Comparison of ENCODE assay signal across 28 cellular contexts in the genomic region with DNA sequence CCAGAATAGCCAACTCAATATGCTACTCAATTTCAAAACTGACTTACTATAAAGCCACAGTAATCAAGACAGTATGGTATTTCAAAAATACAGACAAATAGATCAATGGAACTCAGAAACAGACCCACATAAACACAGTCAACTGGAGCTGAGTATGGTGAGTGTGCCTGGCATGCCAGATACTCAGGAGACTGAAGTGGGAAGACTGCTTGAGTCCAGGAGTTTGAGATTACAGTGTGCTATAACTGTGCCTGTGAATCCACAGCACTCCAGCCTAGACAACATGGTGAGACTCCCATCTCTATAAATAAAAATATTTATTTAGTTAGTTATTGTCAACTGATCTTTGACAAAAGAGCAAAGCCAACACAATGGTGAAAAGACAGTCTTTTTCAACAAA.
"Had no signal": no experiment of that assay in that cellular context is flagged by ENCODE, and none has a peak within 500 bp of the region (broad histone marks: within the 10 kb centered on the region; RNA-seq: fewer than 3 reads in every experiment).

No MANE protein-coding gene starts in this region.

- ATAC-seq: natural killer cell; psoas muscle; right lobe of liver; stimulated activated naive B cell treated with anti-CD40 and anti-IgM and Interleukin-4, amounts not matched to agents 10 μg/mL and 1 μg/mL and 100 μg/mL, for 72 hours; stimulated activated naive CD8-positive, alpha-beta T cell treated with anti-CD3 and anti-CD28 coated beads, Interleukin-15, Interleukin-2, amounts not matched to agents 100 U/mL and 50 U/mL, for 24 hours had no signal

- H3K36me3 ChIP-seq: lower lobe of right lung, neural progenitor cell, right lobe of liver, thyroid gland, transverse colon, vagina had no signal

- H3K9me3 ChIP-seq: lower lobe of right lung, neutrophil, psoas muscle, right lobe of liver, stomach, testis, thyroid gland, transverse colon, upper lobe of left lung, vagina had no signal

- H3K4me2 ChIP-seq: neural progenitor cell had no signal

- H3K4me1 ChIP-seq: neural progenitor cell, parathyroid adenoma, psoas muscle, right lobe of liver, testis, thyroid gland, vagina had no signal

- H2AFZ ChIP-seq: neural progenitor cell, parathyroid adenoma had no signal

- FAIRE-seq: kidney had no signal

- H3K9ac ChIP-seq: neural progenitor cell, parathyroid adenoma had no signal

- DNase-seq: hypothalamus; immature natural killer cell; kidney; lower lobe of right lung; mammary epithelial cell; mesenchymal stem cell; naive B cell; natural killer cell; nephron progenitor cell; occipital lobe; psoas muscle; right lobe of liver; stimulated activated CD4-positive, alpha-beta T cell treated with anti-CD3 and anti-CD28 coated beads, Interleukin-12 subunit alpha, Interleukin-12 subunit beta, amount 100 ng/mL, for 4 hours; stimulated activated CD4-positive, alpha-beta T cell treated with anti-CD3 and anti-CD28 coated beads, Interleukin-15, amount 100 ng/mL, for 24 hours; stimulated activated CD4-positive, alpha-beta T cell treated with anti-CD3 and anti-CD28 coated beads, Interleukin-2, amount 100 ng/mL, for 24 hours; stimulated activated CD4-positive, alpha-beta T cell treated with anti-CD3 and anti-CD28 coated beads, Interleukin-4, amount 100 ng/mL, for 1 hour; stimulated activated naive B cell treated with anti-CD40 and anti-IgM and Interleukin-4, amounts not matched to agents 10 μg/mL and 1 μg/mL and 100 μg/mL, for 72 hours; stimulated activated naive CD8-positive, alpha-beta T cell treated with anti-CD3 and anti-CD28 coated beads, Interleukin-15, Interleukin-2, amounts not matched to agents 100 U/mL and 50 U/mL, for 24 hours; stomach; testis; transverse colon; upper lobe of left lung had no signal

- H3K27ac ChIP-seq: lower lobe of right lung, neural progenitor cell, neutrophil, parathyroid adenoma, psoas muscle, right lobe of liver, skin epidermis, stomach, testis, thyroid gland, transverse colon, upper lobe of left lung, vagina had no signal

- H3K27me3 ChIP-seq: neural progenitor cell, neutrophil, right lobe of liver, stomach, testis, thyroid gland, transverse colon, upper lobe of left lung, vagina had no signal

- H3K4me3 ChIP-seq: lower lobe of right lung, neural progenitor cell, psoas muscle, right lobe of liver, skin epidermis, stomach, testis, thyroid gland, transverse colon, upper lobe of left lung, vagina had no signal
